In genomic region chr11:124070906-124071621, GRCh38 we compare ENCODE assay signal across 1 cellular context.
A peak's percentile ranks its signal among the peaks of the same experiment; 100 is the strongest.
TF ChIP-seq lines count a peak whose summit lies in the region.

No MANE protein-coding gene starts in this region.

TF ChIP-seq in HepG2, 621 proteins besides CTCF, POLR2A, EP300 and RAD21:
- TF ChIP-seq ZBTB42 (CRISPR knock-in tag; IDR thresholded peaks at IDR 0.05) = no peak
- TF ChIP-seq CSRNP1 (CRISPR knock-in tag; IDR thresholded peaks at IDR 0.05) = 0 out of 2 replicates have a peak, but pooled peaks have one; percentile 30
- no peak for TF ChIP-seq TOPORS (CRISPR knock-in tag; IDR thresholded peaks at IDR 0.05)
- no peak for TF ChIP-seq NPAS2 (CRISPR knock-in tag; IDR thresholded peaks at IDR 0.05; ENCODE audit: borderline replicate concordance)
- no peak for TF ChIP-seq ZNF703 (CRISPR knock-in tag; IDR thresholded peaks at IDR 0.05; ENCODE audit: borderline replicate concordance)
- TF ChIP-seq ZNF580 (CRISPR knock-in tag; IDR thresholded peaks at IDR 0.05; ENCODE audit: borderline replicate concordance, low read depth) = no peak
- no peak for TF ChIP-seq SNAPC5 (CRISPR knock-in tag; IDR thresholded peaks at IDR 0.05; ENCODE audit: borderline replicate concordance)
- no peak for TF ChIP-seq MTF2 (CRISPR knock-in tag; IDR thresholded peaks at IDR 0.05; ENCODE audit: borderline replicate concordance)
- TF ChIP-seq NONO (IDR thresholded peaks at IDR 0.05) = no peak
- no peak for TF ChIP-seq NONO (CRISPR knock-in tag; conservative IDR thresholded peaks at IDR 0.05)
- TF ChIP-seq TRAFD1 (CRISPR knock-in tag; IDR thresholded peaks at IDR 0.05; ENCODE audit: borderline replicate concordance) = no peak
- no peak for TF ChIP-seq ZNF672 (CRISPR knock-in tag; IDR thresholded peaks at IDR 0.05)
- no peak for TF ChIP-seq ZNF552 (CRISPR knock-in tag; IDR thresholded peaks at IDR 0.05; ENCODE audit: borderline replicate concordance)
- TF ChIP-seq DNMT1 (CRISPR knock-in tag; IDR thresholded peaks at IDR 0.05) = no peak
- no peak for TF ChIP-seq FIP1L1 (IDR thresholded peaks at IDR 0.05; ENCODE audit: borderline replicate concordance, insufficient read depth, low read depth, low read length)
- no peak for TF ChIP-seq ARID3A (IDR thresholded peaks at IDR 0.05; ENCODE audit: low read depth, low read length)
- peak; percentile 33; the same call in 1 of the 2 replicates for TF ChIP-seq SMC3 (IDR thresholded peaks at IDR 0.05; ENCODE audit: low read length)
- no peak for TF ChIP-seq MTERF4 (CRISPR knock-in tag; IDR thresholded peaks at IDR 0.05)
- TF ChIP-seq ZNF33A (CRISPR knock-in tag; IDR thresholded peaks at IDR 0.05; ENCODE audit: borderline replicate concordance) = no peak
- no peak for TF ChIP-seq ZNF318 (CRISPR knock-in tag; IDR thresholded peaks at IDR 0.05)
- no peak for TF ChIP-seq TEF (CRISPR knock-in tag; IDR thresholded peaks at IDR 0.05)
- peak; percentile 53 for TF ChIP-seq STAG1 (CRISPR knock-in tag; IDR thresholded peaks at IDR 0.05)
- no peak for TF ChIP-seq PCBP1 (IDR thresholded peaks at IDR 0.05; ENCODE audit: borderline replicate concordance, low read depth, low read length)
- TF ChIP-seq HIC2 (CRISPR knock-in tag; IDR thresholded peaks at IDR 0.05; ENCODE audit: low read depth) = no peak
